8 cellular contexts compared by ENCODE assay signal in genomic region chr3:170355738-170356595, GRCh38. TPM values are rescaled to one million over a fixed set of nuclear protein-coding genes. Genes with fewer than 3 reads are reported as not detected.
DNase-seq lines count a peak whose midpoint lies in the region; ATAC-seq, FAIRE-seq and TF ChIP-seq lines count a peak whose summit lies in the region.

No MANE protein-coding gene starts in this region.

- peaks cover 0 to 15% (median 7%) of the 10 kb centered on the region in 3 donors for H3K27me3 Mint-ChIP-seq in CD14-positive monocyte (ENCODE audit: low read depth in 3 of 3)

- RAD21 ChIA-PET in GM12878 (lab: Charles Lee; ENCODE audit: unreplicated experiment), result interaction anchor here (0.6 to 1.9 kb wide), 11 partner anchors 12 to 1441 kb away, joined by 3 to 5 read pairs (median 4); no protein-coding TSS in a partner anchor

- no peaks in the 10 kb centered on the region for H3K27me3 ChIP-seq in GM12878 (replicated peaks in 1 of 2; ENCODE audit: control insufficient read depth in 2 of 2, insufficient read depth in 2 of 2, low read length in 1 of 2)

- H3K9ac ChIP-seq in GM12878 (ENCODE audit: control insufficient read depth, insufficient read depth, low read length), result peak overlapping the region; percentile 83

- peak in 1 of 2 experiments; percentile 66; a peak in 2 of 4 replicates for TF ChIP-seq EP300 in GM12878 (IDR thresholded peaks at IDR 0.05; ENCODE audit: borderline replicate concordance in 1 of 2, control insufficient read depth in 1 of 2, low read depth in 2 of 2, low read length in 2 of 2)

- CTCF ChIA-PET in GM12878 (lab: Yijun Ruan, JAX), result interaction anchor here (0.5 to 1.6 kb wide), 6 partner anchors 13 to 163 kb away, joined by 3 to 7 read pairs (median 3); no protein-coding TSS in a partner anchor

- FAIRE-seq in GM12878 (lab: Jason Lieb, UNC), result peak; percentile 84

- POLR2A ChIA-PET in GM12878 (lab: Charles Lee), result interaction anchor here (0.6 to 0.8 kb wide), 4 partner anchors 44 to 514 kb away, joined by 3 to 4 read pairs (median 4); partner anchors contain the start of gene RPL22L1

- H3K9me3 ChIP-seq in GM12878 (replicated peaks; ENCODE audit: control insufficient read depth, insufficient read depth, low read length), result no peaks in the 10 kb centered on the region

- SMC1A ChIA-PET in GM12878 (lab: Charles Lee; ENCODE audit: uncharacterized antibody, unreplicated experiment), result interaction anchor here (0.5 to 1.8 kb wide), 8 partner anchors 11 to 1890 kb away, joined by 3 to 11 read pairs (median 4); no protein-coding TSS in a partner anchor

- H3K4me3 ChIP-seq in GM12878 (peak overlapping the region; percentile 72), skin epidermis (peak overlapping the region; percentile 25 to 100 (median 67))

- DNase-seq in CD14-positive monocyte (ENCODE audit: low spot score) (peak; percentile 61), NCI-H82 (lab: John Stamatoyannopoulos, UW) (peak; percentile 92), GM12878 (ENCODE audit: low read depth, low spot score) (peak; percentile 66), inferior parietal cortex (ENCODE audit: extremely low spot score) (peak; percentile 61), T1000 (lab: John Stamatoyannopoulos, UW) (no peak)

- peaks cover 48% of the 10 kb centered on the region for H3K4me1 Mint-ChIP-seq in CD14-positive monocyte

- H3K4me2 ChIP-seq in GM12878 (ENCODE audit: control insufficient read depth, insufficient read depth), result peak overlapping the region; percentile 97

- peak overlapping the region; percentile 97 to 99 (median 98) for H3K27ac Mint-ChIP-seq in CD14-positive monocyte

- in situ Hi-C loops in GM12878 (cut with MboI), result no loop called here

- H3K36me3 Mint-ChIP-seq in CD14-positive monocyte, result peaks cover 15 to 24% of the 10 kb centered on the region in 2 donors

- H3K4me3 Mint-ChIP-seq in CD14-positive monocyte, result peak overlapping the region; percentile 79 to 89

- H3K36me3 ChIP-seq in GM12878 (ENCODE audit: control insufficient read depth in 2 of 2, insufficient read depth in 2 of 2, low read length in 1 of 2), result peaks cover 0 to 2% of the 10 kb centered on the region in 2 experiments; a peak in 2 of 4 replicates

- H3K27ac ChIP-seq in GM12878 (ENCODE audit: control insufficient read depth, insufficient read depth) (peak overlapping the region; percentile 96), skin epidermis (peak overlapping the region; percentile 71 to 100 (median 97))

- H3K9me3 Mint-ChIP-seq in CD14-positive monocyte, result peaks cover 0 to 3% (median 0%) of the 10 kb centered on the region in 7 donors

- ATAC-seq in GM19023 (IDR thresholded peaks at IDR 0.05; ENCODE audit: unreplicated experiment), result peak; percentile 12
- ATAC-seq in HG03175 (IDR thresholded peaks at IDR 0.05; ENCODE audit: unreplicated experiment), result peak; percentile 5
- ATAC-seq in GM12878, result peak; percentile 44

- TF ChIP-seq POLR2A in GM12878 (IDR thresholded peaks at IDR 0.05; ENCODE audit: low read depth, low read length), result 0 out of 2 replicates have a peak, but pooled peaks have one; percentile 10

- TSS peak; percentile 90 for BruUV-seq in GM12878 (replicated peaks; lab: Mats Ljungman, UMichigan)

- peaks cover 22% of the 10 kb centered on the region for H3K79me2 ChIP-seq in GM12878 (ENCODE audit: control insufficient read depth, insufficient read depth, low read length)

- TF ChIP-seq RAD21 in GM12878 (IDR thresholded peaks at IDR 0.05; ENCODE audit: insufficient read depth, low read depth, low read length), result no peak

- TF ChIP-seq CTCF in CD14-positive monocyte (IDR thresholded peaks at IDR 0.05) (no peak), GM12878 (IDR thresholded peaks at IDR 0.05 in 2 of 3, conservative IDR thresholded peaks at IDR 0.05 in 1 of 3; ENCODE audit: control insufficient read depth in 2 of 3, extremely low read depth in 1 of 3, insufficient read depth in 1 of 3, low read depth in 3 of 3, low read length in 3 of 3) (no peak)

- 4% methylated on average over 22 of the region's 22 CpGs for WGBS in GM12878 (ENCODE audit: insufficient coverage, insufficient replicate concordance, low lambda C conversion rate, missing lambda C conversion rate)

- H3K4me1 ChIP-seq in GM12878 (ENCODE audit: control insufficient read depth, insufficient read depth, low read length), result peaks cover 40% of the 10 kb centered on the region

- H2AFZ ChIP-seq in GM12878 (ENCODE audit: control insufficient read depth, low read depth, low read length), result peak overlapping the region; percentile 77

- no peaks in the 10 kb centered on the region for H4K20me1 ChIP-seq in GM12878 (ENCODE audit: control insufficient read depth, insufficient read depth)

- intact Hi-C loops in CD14-positive monocyte (cut with micrococcal nuclease), result loop anchor here (2.0 to 10.0 kb wide), 4 partner anchors 39 to 584 kb away; partner anchors contain the start of genes MYNN (in 2 of the 2), PRKCI (in 1 of the 2) and SEC62 (in 1 of the 2)
- intact Hi-C loops in GM12878 (cut with micrococcal nuclease; ENCODE audit: unreplicated experiment), result loop anchor here (1.0 to 10.0 kb wide), 8 partner anchors 25 to 1451 kb away; partner anchors contain the start of genes MYNN, PHC3 and TNIK

TF ChIP-seq in GM12878, 131 proteins besides CTCF, POLR2A, EP300 and RAD21 (continues in another document):
- TF ChIP-seq RUNX3 (IDR thresholded peaks at IDR 0.05; ENCODE audit: low read length), result peak; percentile 94
- 0 out of 2 replicates have a peak, but pooled peaks have one; percentile 60 for TF ChIP-seq HDGF (IDR thresholded peaks at IDR 0.05)
- peak; percentile 82 for TF ChIP-seq SKIL (IDR thresholded peaks at IDR 0.05; ENCODE audit: low read depth, poor library complexity, severe bottlenecking)
- TF ChIP-seq IRF5 (IDR thresholded peaks at IDR 0.05; ENCODE audit: borderline replicate concordance), result no peak
- peak; percentile 67 for TF ChIP-seq E4F1 (IDR thresholded peaks at IDR 0.05; ENCODE audit: borderline replicate concordance, partially characterized antibody)
- TF ChIP-seq PML (IDR thresholded peaks at IDR 0.05; ENCODE audit: low read length), result 0 out of 2 replicates have a peak, but pooled peaks have one; percentile 12

RNA-seq across cellular contexts. Expression of gene SKIL, which starts 1.5 kb away (rescaled TPM):
- 10 to 100 TPM in 1 of 2 donors, 1 to 10 TPM in 1; 9.2 to 13.4 TPM for polyA plus RNA-seq in CD14-positive monocyte
- 16.8 and 19.3 TPM in 2 replicates for total RNA-seq in GM12878 (2013; cell fraction: nucleolus; rRNA removed)
- total RNA-seq in GM12878 (2014; rRNA removed), result 10.5 and 14.7 TPM in 2 replicates
- total RNA-seq in GM12878 (2014; rRNA removed; fragmentation: Illumina TruSeq; extraction: Trizol), result 13.6 and 14.7 TPM in 2 replicates
- total RNA-seq in GM12878 (2021), result 14.4 and 14.8 TPM in 2 replicates
- 6.3 TPM for polyA plus RNA-seq in GM12878 (2011; ENCODE audit: low read depth)
- polyA plus RNA-seq in GM12878 (2011; rRNA removed), result 4.7 and 6.5 TPM in 2 replicates
- 2.1 and 2.5 TPM in 2 replicates for polyA plus RNA-seq in GM12878 (2011; cell fraction: cytosol; rRNA removed)
- polyA plus RNA-seq in GM12878 (2011; cell fraction: nucleus; rRNA removed), result 3.5 and 4.9 TPM in 2 replicates
- polyA plus RNA-seq in GM12878 (2012), result 6.3 and 10.8 TPM in 2 replicates
- 6.0 and 9.3 TPM in 2 replicates for polyA plus RNA-seq in GM12878 (2014; fragmentation: Illumina TruSeq; extraction: Trizol)
- 1 to 10 TPM; 2.7 to 5.7 TPM for polyA plus RNA-seq in GM12878 (2014; fragmentation: Nextera tagmentation; extraction: Ambion mirVana)
- 5.1 and 5.9 TPM in 2 replicates for polyA plus RNA-seq in GM12878 (2014; rRNA removed)
- 1 to 10 TPM; 7.4 TPM for polyA plus RNA-seq in GM12878 (2016; fragmentation: Nextera tagmentation; extraction: Ambion mirVana)
- polyA minus RNA-seq in GM12878 (2011; rRNA and poly(A)+ RNA removed), result 16.0 and 24.9 TPM in 2 replicates
- 6.8 and 8.6 TPM in 2 replicates for polyA minus RNA-seq in GM12878 (2011; cell fraction: cytosol; rRNA and poly(A)+ RNA removed)
- polyA minus RNA-seq in GM12878 (2011; cell fraction: nucleus; rRNA and poly(A)+ RNA removed), result 3.5 and 5.7 TPM in 2 replicates
